ENCODE assay signal across 1 cellular context in genomic region chrX:120264315-120264714, GRCh38.
TF ChIP-seq lines count a peak whose summit lies in the region.

No MANE protein-coding gene starts in this region.

TF ChIP-seq in HepG2, 621 proteins besides CTCF, POLR2A, EP300 and RAD21 (continued from another document):
- TF ChIP-seq, protein P1, sequence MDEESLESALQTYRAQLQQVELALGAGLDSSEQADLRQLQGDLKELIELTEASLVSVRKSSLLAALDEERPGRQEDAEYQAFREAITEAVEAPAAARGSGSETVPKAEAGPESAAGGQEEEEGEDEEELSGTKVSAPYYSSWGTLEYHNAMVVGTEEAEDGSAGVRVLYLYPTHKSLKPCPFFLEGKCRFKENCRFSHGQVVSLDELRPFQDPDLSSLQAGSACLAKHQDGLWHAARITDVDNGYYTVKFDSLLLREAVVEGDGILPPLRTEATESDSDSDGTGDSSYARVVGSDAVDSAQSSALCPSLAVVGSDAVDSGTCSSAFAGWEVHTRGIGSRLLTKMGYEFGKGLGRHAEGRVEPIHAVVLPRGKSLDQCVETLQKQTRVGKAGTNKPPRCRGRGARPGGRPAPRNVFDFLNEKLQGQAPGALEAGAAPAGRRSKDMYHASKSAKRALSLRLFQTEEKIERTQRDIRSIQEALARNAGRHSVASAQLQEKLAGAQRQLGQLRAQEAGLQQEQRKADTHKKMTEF (CRISPR knock-in tag; IDR thresholded peaks at IDR 0.05), result no peak
- no peak for TF ChIP-seq ZNF552 (CRISPR knock-in tag; IDR thresholded peaks at IDR 0.05; ENCODE audit: borderline replicate concordance)
- TF ChIP-seq ZNF703 (CRISPR knock-in tag; IDR thresholded peaks at IDR 0.05; ENCODE audit: borderline replicate concordance), result no peak
- no peak for TF ChIP-seq ZNF572 (CRISPR knock-in tag; IDR thresholded peaks at IDR 0.05)
- TF ChIP-seq ZNF451 (CRISPR knock-in tag; IDR thresholded peaks at IDR 0.05), result no peak
- no peak for TF ChIP-seq TEF (CRISPR knock-in tag; IDR thresholded peaks at IDR 0.05)
- TF ChIP-seq TCF12 (IDR thresholded peaks at IDR 0.05), result no peak
- TF ChIP-seq TCF12 (CRISPR knock-in tag; IDR thresholded peaks at IDR 0.05), result no peak
- no peak for TF ChIP-seq TAF15 (IDR thresholded peaks at IDR 0.05; ENCODE audit: low read depth, low read length, poor library complexity, severe bottlenecking)
- TF ChIP-seq PAXIP1 (CRISPR knock-in tag; conservative IDR thresholded peaks at IDR 0.05), result no peak
- TF ChIP-seq, protein P2, sequence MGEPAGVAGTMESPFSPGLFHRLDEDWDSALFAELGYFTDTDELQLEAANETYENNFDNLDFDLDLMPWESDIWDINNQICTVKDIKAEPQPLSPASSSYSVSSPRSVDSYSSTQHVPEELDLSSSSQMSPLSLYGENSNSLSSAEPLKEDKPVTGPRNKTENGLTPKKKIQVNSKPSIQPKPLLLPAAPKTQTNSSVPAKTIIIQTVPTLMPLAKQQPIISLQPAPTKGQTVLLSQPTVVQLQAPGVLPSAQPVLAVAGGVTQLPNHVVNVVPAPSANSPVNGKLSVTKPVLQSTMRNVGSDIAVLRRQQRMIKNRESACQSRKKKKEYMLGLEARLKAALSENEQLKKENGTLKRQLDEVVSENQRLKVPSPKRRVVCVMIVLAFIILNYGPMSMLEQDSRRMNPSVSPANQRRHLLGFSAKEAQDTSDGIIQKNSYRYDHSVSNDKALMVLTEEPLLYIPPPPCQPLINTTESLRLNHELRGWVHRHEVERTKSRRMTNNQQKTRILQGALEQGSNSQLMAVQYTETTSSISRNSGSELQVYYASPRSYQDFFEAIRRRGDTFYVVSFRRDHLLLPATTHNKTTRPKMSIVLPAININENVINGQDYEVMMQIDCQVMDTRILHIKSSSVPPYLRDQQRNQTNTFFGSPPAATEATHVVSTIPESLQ (CRISPR knock-in tag; conservative IDR thresholded peaks at IDR 0.05), result no peak
